Comparison of ENCODE assay signal across 8 cellular contexts in the genomic region with DNA sequence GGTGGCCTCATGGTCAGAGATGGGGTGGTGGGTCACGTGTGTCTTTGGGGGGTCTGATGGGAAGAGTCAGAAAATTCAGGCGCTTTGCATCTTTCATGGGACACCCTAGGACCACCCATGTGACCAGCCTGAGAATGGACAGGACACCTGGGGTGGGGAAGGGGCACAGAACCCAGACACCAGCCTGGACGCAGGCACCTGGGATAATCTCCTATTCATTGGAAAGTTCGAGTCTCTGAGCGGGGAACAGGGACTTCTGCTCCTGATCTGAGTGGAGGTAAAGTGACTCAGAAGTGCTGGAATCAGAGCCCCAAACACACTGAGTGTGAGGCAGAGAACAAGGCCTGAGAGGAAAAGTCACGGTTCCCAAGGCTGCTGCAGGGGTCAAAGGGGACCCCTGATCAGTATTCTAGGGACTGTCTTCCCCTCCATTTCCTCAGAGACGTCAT. TPM values are rescaled to one million over a fixed set of nuclear protein-coding genes. Genes with fewer than 3 reads are reported as not detected.
DNase-seq lines count a peak whose midpoint lies in the region; ATAC-seq and TF ChIP-seq lines count a peak whose summit lies in the region.

No MANE protein-coding gene starts in this region.

- no peaks in the 10 kb centered on the region for H3K9me3 ChIP-seq in GM23248 (ENCODE audit: low read depth)
- no peaks in the 10 kb centered on the region for H3K9me3 ChIP-seq in hepatocyte (ENCODE audit: low read depth)
- H3K9me3 ChIP-seq in spleen = no peaks in the 10 kb centered on the region

- DNase-seq in GM23248 (peak; percentile 17), hepatocyte (ENCODE audit: low spot score) (no peak), spleen (no peak), NK-92 (lab: John Stamatoyannopoulos, UW; ENCODE audit: unreplicated experiment) (no peak), left lobe of liver (ENCODE audit: low spot score) (no peak), NCI-H2029 (lab: John Stamatoyannopoulos, UW) (no peak)
- DNase-seq in activated CD8-positive, alpha-beta T cell treated with anti-CD3 and anti-CD28 coated beads, Interleukin-2, amount 10 ng/mL, durations not matched to agents 7 days and 5 days = no peak

- no peak overlapping the region for H3K9ac ChIP-seq in GM23248

- no peaks in the 10 kb centered on the region for H3F3A ChIP-seq in GM23248 (ENCODE audit: insufficient read depth)

- peaks cover under 1% of the 10 kb centered on the region for H3K27me3 Mint-ChIP-seq in activated CD8-positive, alpha-beta T cell treated with anti-CD3 and anti-CD28 coated beads, Interleukin-2, amount 10 ng/mL, durations not matched to agents 7 days and 5 days (ENCODE audit: low read depth)

- H3K9me3 Mint-ChIP-seq in activated CD8-positive, alpha-beta T cell treated with anti-CD3 and anti-CD28 coated beads, Interleukin-2, amount 10 ng/mL, durations not matched to agents 7 days and 5 days (ENCODE audit: insufficient read depth) = peaks cover 3% of the 10 kb centered on the region

- H3K27ac Mint-ChIP-seq in activated CD8-positive, alpha-beta T cell treated with anti-CD3 and anti-CD28 coated beads, Interleukin-2, amount 10 ng/mL, durations not matched to agents 7 days and 5 days = peak overlapping the region; percentile 78

- H4K20me1 ChIP-seq in GM23248 (ENCODE audit: insufficient read depth) (no peaks in the 10 kb centered on the region), hepatocyte (ENCODE audit: insufficient read depth, poor library complexity, severe bottlenecking) (no peaks in the 10 kb centered on the region)

- no peak for ATAC-seq in activated CD8-positive, alpha-beta T cell treated with anti-CD3 and anti-CD28 coated beads, Interleukin-2, amount 10 ng/mL, durations not matched to agents 7 days and 5 days
- ATAC-seq in HG03469 (IDR thresholded peaks at IDR 0.05; ENCODE audit: unreplicated experiment) (no peak), left lobe of liver (no peak)

- H3K4me3 Mint-ChIP-seq in activated CD8-positive, alpha-beta T cell treated with anti-CD3 and anti-CD28 coated beads, Interleukin-2, amount 10 ng/mL, durations not matched to agents 7 days and 5 days = peak overlapping the region; percentile 92

- no peak overlapping the region for H3K27ac ChIP-seq in GM23248
- no peak overlapping the region for H3K27ac ChIP-seq in hepatocyte
- peak overlapping the region in 6 of 8 donors; percentile 14 to 98 (median 92) for H3K27ac ChIP-seq in spleen

- 92 to 93% methylated on average over 7 of the region's 7 CpGs for WGBS in GM23248 (ENCODE audit: low coverage in 1 of 2, low lambda C conversion rate in 2 of 2, missing lambda C conversion rate in 2 of 2), 2 experiments
- WGBS in hepatocyte (ENCODE audit: low lambda C conversion rate, missing lambda C conversion rate) = 76% methylated on average over 7 of the region's 7 CpGs
- 22 to 39% (median 25%) methylated on average over 7 of the region's 7 CpGs for WGBS in spleen, 5 donors

- H3K4me1 ChIP-seq in GM23248 (ENCODE audit: insufficient read depth) = no peaks in the 10 kb centered on the region
- no peaks in the 10 kb centered on the region for H3K4me1 ChIP-seq in hepatocyte (ENCODE audit: insufficient read depth)
- peaks cover 19 to 63% (median 46%) of the 10 kb centered on the region in 6 donors for H3K4me1 ChIP-seq in spleen

- H3K4me1 Mint-ChIP-seq in activated CD8-positive, alpha-beta T cell treated with anti-CD3 and anti-CD28 coated beads, Interleukin-2, amount 10 ng/mL, durations not matched to agents 7 days and 5 days (ENCODE audit: low read depth) = peaks cover 64% of the 10 kb centered on the region

- H3K4me3 ChIP-seq in GM23248 = no peak overlapping the region; the same call in 1 of the 2 replicates
- no peak overlapping the region for H3K4me3 ChIP-seq in hepatocyte
- H3K4me3 ChIP-seq in spleen = peak overlapping the region; percentile 61 to 87 (median 70)

- H3K9me2 ChIP-seq in GM23248 (ENCODE audit: insufficient read depth) = no peaks in the 10 kb centered on the region
- H3K9me2 ChIP-seq in hepatocyte (replicated peaks; ENCODE audit: insufficient read depth) = no peaks in the 10 kb centered on the region

- no peak overlapping the region for H3K4me2 ChIP-seq in GM23248 (ENCODE audit: unreplicated experiment)
- H3K4me2 ChIP-seq in hepatocyte = peak overlapping the region; percentile 54

- H3K79me2 ChIP-seq in GM23248 (ENCODE audit: insufficient read depth) (no peaks in the 10 kb centered on the region), hepatocyte (no peaks in the 10 kb centered on the region)

- TF ChIP-seq POLR2A in spleen (IDR thresholded peaks at IDR 0.05) = no peak

- intact Hi-C loops in spleen (cut with DNase I; ENCODE audit: low total_unique reads) = no loop called here

- in situ Hi-C loops in GM23248 (cut with MboI) = no loop called here

- H3K27me3 ChIP-seq in GM23248 (replicated peaks; ENCODE audit: insufficient read depth) (peaks cover 17% of the 10 kb centered on the region), hepatocyte (peaks cover 8% of the 10 kb centered on the region), spleen (replicated peaks in 1 of 7) (no peaks in the 10 kb centered on the region)

- POLR2A ChIA-PET in activated CD8-positive, alpha-beta T cell treated with anti-CD3 and anti-CD28 coated beads, Interleukin-2, amount 10 ng/mL, durations not matched to agents 7 days and 5 days (lab: Charles Lee) = interaction anchor here (0.6 to 4.9 kb wide), 5 partner anchors 11 to 159 kb away, joined by 3 to 105 read pairs (median 24); no protein-coding TSS in a partner anchor

- CTCF ChIA-PET in activated CD8-positive, alpha-beta T cell treated with anti-CD3 and anti-CD28 coated beads, Interleukin-2, amount 10 ng/mL, durations not matched to agents 7 days and 5 days (lab: Charles Lee) = no interaction called here

- H3K36me3 ChIP-seq in GM23248 (ENCODE audit: low read depth) (no peaks in the 10 kb centered on the region), hepatocyte (replicated peaks; ENCODE audit: insufficient read depth, low read depth) (no peaks in the 10 kb centered on the region), spleen (peaks cover 0 to 41% (median 27%) of the 10 kb centered on the region in 6 donors)

- no peak overlapping the region for H2AFZ ChIP-seq in GM23248
- H2AFZ ChIP-seq in hepatocyte = no peak overlapping the region

- TF ChIP-seq CTCF in hepatocyte (IDR thresholded peaks at IDR 0.05; ENCODE audit: poor library complexity) = no peak
- no peak for TF ChIP-seq CTCF in spleen (IDR thresholded peaks at IDR 0.05 in 8 of 11, conservative IDR thresholded peaks at IDR 0.05 in 3 of 11)

- H3K36me3 Mint-ChIP-seq in activated CD8-positive, alpha-beta T cell treated with anti-CD3 and anti-CD28 coated beads, Interleukin-2, amount 10 ng/mL, durations not matched to agents 7 days and 5 days (ENCODE audit: low read depth) = peaks cover 53% of the 10 kb centered on the region

RNA-seq across cellular contexts. Expression of a gene that starts 1.4 kb away (rescaled TPM):
- 65.6 and 87.9 TPM in 2 replicates for total RNA-seq in GM23248 (2014; rRNA removed; shearing (Covaris generic))
- polyA plus RNA-seq in GM23248 (2016; fragmentation: Nextera tagmentation; extraction: Ambion mirVana) (186 and 192 TPM in 2 replicates), hepatocyte (151 and 216 TPM in 2 replicates), spleen (1,000 to 10,000 TPM; 2,503 to 3,140 (median 2,736) TPM)
- 1,000 to 10,000 TPM; 3,406 to 3,473 TPM for total RNA-seq in activated CD8-positive, alpha-beta T cell treated with anti-CD3 and anti-CD28 coated beads, Interleukin-2, amount 10 ng/mL, durations not matched to agents 7 days and 5 days
- total RNA-seq in hepatocyte (46.9 and 52.2 TPM in 2 replicates), spleen (1,000 to 10,000 TPM; 3,415 to 5,675 (median 4,969) TPM), left lobe of liver (291 TPM)

RNA-seq across cellular contexts. Expression of a gene that starts 47.8 kb away (rescaled TPM):
- total RNA-seq in GM23248 (2014; rRNA removed; shearing (Covaris generic)) = 24.0 and 42.6 TPM in 2 replicates
- polyA plus RNA-seq in GM23248 (2016; fragmentation: Nextera tagmentation; extraction: Ambion mirVana) = 36.9 and 38.0 TPM in 2 replicates
- total RNA-seq in activated CD8-positive, alpha-beta T cell treated with anti-CD3 and anti-CD28 coated beads, Interleukin-2, amount 10 ng/mL, durations not matched to agents 7 days and 5 days = 1 to 10 TPM; 8.7 to 9.0 TPM
- total RNA-seq in hepatocyte = 32.6 and 36.0 TPM in 2 replicates
- 41.9 and 43.8 TPM in 2 replicates for polyA plus RNA-seq in hepatocyte
- 10 to 100 TPM; 14.6 to 19.7 (median 15.2) TPM for total RNA-seq in spleen
- 10 to 100 TPM in 2 of 3 donors, 1 to 10 TPM in 1; 7.8 to 27.4 (median 17.0) TPM for polyA plus RNA-seq in spleen
- total RNA-seq in left lobe of liver = 6.3 TPM

Comparison
In these comparisons a context has a peak if more than half of its experiments do, and no peak if none do; other contexts are left out.
1. H3K27ac ChIP-seq: peak in spleen (6 of 8); none in GM23248 (single experiment) and hepatocyte (single experiment).
2. H3K4me3 ChIP-seq: peak in spleen (8 of 8); none in GM23248 (single experiment) and hepatocyte (single experiment).
3. RNA of a gene that starts 1.4 kb away (total RNA-seq): 3,415 to 5,675 TPM in spleen and 3,406 to 3,473 TPM in activated CD8-positive, alpha-beta T cell treated with anti-CD3 and anti-CD28 coated beads, Interleukin-2, amount 10 ng/mL, durations not matched to agents 7 days and 5 days; 291 TPM in left lobe of liver (single experiment), 65.6 to 87.9 TPM in GM23248 and 46.9 to 52.2 TPM in hepatocyte; every median in the first group is over 10 times any median in the second.